11 cellular contexts compared by ENCODE assay signal in the genomic region with DNA sequence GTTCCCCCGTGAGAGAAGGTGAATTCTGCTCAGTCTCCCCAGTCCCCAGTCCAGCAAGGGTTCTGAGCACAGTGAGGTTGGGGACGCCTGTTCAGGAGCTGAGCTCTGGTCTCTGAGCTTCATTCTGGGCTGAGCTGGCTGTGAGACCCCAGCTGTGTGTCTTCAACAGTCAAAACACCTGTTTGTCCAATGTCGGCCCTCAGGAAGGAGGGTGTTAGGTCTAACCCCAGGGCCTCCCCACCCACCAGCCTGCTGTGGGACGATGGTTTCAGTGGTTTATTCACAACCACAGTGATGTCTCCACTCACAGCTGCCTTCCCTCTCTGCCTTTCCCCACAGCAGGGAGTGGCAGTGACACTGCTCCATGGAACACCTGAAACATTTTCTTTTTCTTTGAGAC.
DNase-seq lines count a peak whose midpoint lies in the region; ATAC-seq lines count a peak whose summit lies in the region.
"Had no signal": no experiment of that assay in that cellular context is flagged by ENCODE, and none has a peak within 500 bp of the region (broad histone marks: within the 10 kb centered on the region; RNA-seq: fewer than 3 reads in every experiment).

No MANE protein-coding gene starts in this region.

- H3K27me3 Mint-ChIP-seq in activated naive CD8-positive, alpha-beta T cell treated with anti-CD3 and anti-CD28 coated beads, Interleukin-2, amount 50 U/mL, for 24 hours = peaks cover 13% of the 10 kb centered on the region
- H3K27me3 Mint-ChIP-seq in activated naive CD8-positive, alpha-beta T cell treated with anti-CD3 and anti-CD28 coated beads for 36 hours = peaks cover 17% of the 10 kb centered on the region

- H3K27ac Mint-ChIP-seq in activated naive CD8-positive, alpha-beta T cell treated with anti-CD3 and anti-CD28 coated beads, Interleukin-2, amount 50 U/mL, for 24 hours = no peak overlapping the region
- no peak overlapping the region for H3K27ac Mint-ChIP-seq in activated naive CD8-positive, alpha-beta T cell treated with anti-CD3 and anti-CD28 coated beads for 36 hours

- peak; percentile 8 for DNase-seq in activated naive CD8-positive, alpha-beta T cell treated with anti-CD3 and anti-CD28 coated beads, Interleukin-2, amount 50 U/mL, for 24 hours
- DNase-seq in activated naive CD8-positive, alpha-beta T cell treated with anti-CD3 and anti-CD28 coated beads for 36 hours = no peak
- DNase-seq in NOMO-1 treated with DMSO at 0.1 percent for 48 hours (lab: John Stamatoyannopoulos, UW; ENCODE audit: unreplicated experiment) = no peak
- no peak for DNase-seq in AG08395 (ENCODE audit: low spot score)
- DNase-seq in hypothalamus (lab: John Stamatoyannopoulos, UW) = no peak
- DNase-seq: 8988T, IMR-90, NCI-H2107 had no signal

- H3K4me3 Mint-ChIP-seq in activated naive CD8-positive, alpha-beta T cell treated with anti-CD3 and anti-CD28 coated beads, Interleukin-2, amount 50 U/mL, for 24 hours = no peak overlapping the region
- no peak overlapping the region for H3K4me3 Mint-ChIP-seq in activated naive CD8-positive, alpha-beta T cell treated with anti-CD3 and anti-CD28 coated beads for 36 hours

- no peak for ATAC-seq in activated naive CD8-positive, alpha-beta T cell treated with anti-CD3 and anti-CD28 coated beads, Interleukin-2, amount 50 U/mL, for 24 hours
- ATAC-seq in HG02759 (IDR thresholded peaks at IDR 0.05; ENCODE audit: unreplicated experiment) (peak; percentile 88), HG03521 (IDR thresholded peaks at IDR 0.05; ENCODE audit: unreplicated experiment) (peak; percentile 44), HG03095 (IDR thresholded peaks at IDR 0.05; ENCODE audit: unreplicated experiment) (no peak)

- no peaks in the 10 kb centered on the region for H3K9me3 Mint-ChIP-seq in activated naive CD8-positive, alpha-beta T cell treated with anti-CD3 and anti-CD28 coated beads, Interleukin-2, amount 50 U/mL, for 24 hours
- H3K9me3 Mint-ChIP-seq in activated naive CD8-positive, alpha-beta T cell treated with anti-CD3 and anti-CD28 coated beads for 36 hours = peaks cover 2% of the 10 kb centered on the region

- H3K36me3 Mint-ChIP-seq in activated naive CD8-positive, alpha-beta T cell treated with anti-CD3 and anti-CD28 coated beads, Interleukin-2, amount 50 U/mL, for 24 hours (ENCODE audit: low read depth) = no peaks in the 10 kb centered on the region
- H3K36me3 Mint-ChIP-seq in activated naive CD8-positive, alpha-beta T cell treated with anti-CD3 and anti-CD28 coated beads for 36 hours = no peaks in the 10 kb centered on the region

- H3K4me1 Mint-ChIP-seq in activated naive CD8-positive, alpha-beta T cell treated with anti-CD3 and anti-CD28 coated beads, Interleukin-2, amount 50 U/mL, for 24 hours = peaks cover 6% of the 10 kb centered on the region
- H3K4me1 Mint-ChIP-seq in activated naive CD8-positive, alpha-beta T cell treated with anti-CD3 and anti-CD28 coated beads for 36 hours = peaks cover 4% of the 10 kb centered on the region

Comparison
In these comparisons a context has a peak if more than half of its experiments do, and no peak if none do; other contexts are left out.
1. ATAC-seq: peak in HG02759 (single experiment) and HG03521 (single experiment); none in activated naive CD8-positive, alpha-beta T cell treated with anti-CD3 and anti-CD28 coated beads, Interleukin-2, amount 50 U/mL, for 24 hours (single experiment) and HG03095 (single experiment).